ENCODE assay signal across 1 cellular context in genomic region chr7:153381275-153382119, GRCh38.
TF ChIP-seq lines count a peak whose summit lies in the region.

No MANE protein-coding gene starts in this region.

TF ChIP-seq in K562, 482 proteins besides CTCF, POLR2A, EP300 and RAD21 (continued from another document and continues in another):
- TF ChIP-seq THRAP3 (IDR thresholded peaks at IDR 0.05; ENCODE audit: borderline replicate concordance) = no peak
- no peak for TF ChIP-seq PHB (CRISPR knock-in tag; IDR thresholded peaks at IDR 0.05)
- no peak for TF ChIP-seq ZNF561 (CRISPR knock-in tag; conservative IDR thresholded peaks at IDR 0.05)
- no peak for TF ChIP-seq ZNF76 (CRISPR knock-in tag; IDR thresholded peaks at IDR 0.05; ENCODE audit: borderline replicate concordance)
- no peak for TF ChIP-seq CLOCK (CRISPR knock-in tag; IDR thresholded peaks at IDR 0.05; ENCODE audit: borderline replicate concordance)
- TF ChIP-seq MECOM (CRISPR knock-in tag; IDR thresholded peaks at IDR 0.05) = no peak
- TF ChIP-seq ZBTB17 (CRISPR knock-in tag; IDR thresholded peaks at IDR 0.05) = no peak
- peak; percentile 82 for TF ChIP-seq ARID2 (IDR thresholded peaks at IDR 0.05)
- TF ChIP-seq ZBTB26 (CRISPR knock-in tag; IDR thresholded peaks at IDR 0.05) = no peak
- no peak for TF ChIP-seq DNMT1 (IDR thresholded peaks at IDR 0.05)
- TF ChIP-seq FOXP1 (CRISPR knock-in tag; IDR thresholded peaks at IDR 0.05) = no peak
- TF ChIP-seq ZNF830 (CRISPR knock-in tag; IDR thresholded peaks at IDR 0.05) = no peak
- TF ChIP-seq SMAD1 (IDR thresholded peaks at IDR 0.05; ENCODE audit: low read depth, low read length, partially characterized antibody) = no peak
- TF ChIP-seq SREBF1 (IDR thresholded peaks at IDR 0.05; ENCODE audit: borderline replicate concordance, low read depth, low read length) = no peak
- TF ChIP-seq MXI1 (IDR thresholded peaks at IDR 0.05; ENCODE audit: low read depth, low read length) = no peak
- TF ChIP-seq MNT (conservative IDR thresholded peaks at IDR 0.05) = 0 out of 4 replicates have a peak, but pooled peaks of 1 of the 2 experiments have one; percentile 24
- no peak for TF ChIP-seq ZNF280B (CRISPR knock-in tag; IDR thresholded peaks at IDR 0.05)
- TF ChIP-seq PML (IDR thresholded peaks at IDR 0.05; ENCODE audit: low read length) = no peak
- TF ChIP-seq ZMIZ1 (IDR thresholded peaks at IDR 0.05; ENCODE audit: low read depth in 2 of 2, low read length in 2 of 2) = no peak
- TF ChIP-seq L3MBTL2 (IDR thresholded peaks at IDR 0.05) = no peak
- no peak for TF ChIP-seq DLX4 (CRISPR knock-in tag; IDR thresholded peaks at IDR 0.05)
- no peak for TF ChIP-seq MAZ (CRISPR knock-in tag; conservative IDR thresholded peaks at IDR 0.05 in 1 of 2, IDR thresholded peaks at IDR 0.05 in 1 of 2)
- no peak for TF ChIP-seq COPS2 (conservative IDR thresholded peaks at IDR 0.05)
- TF ChIP-seq ZEB2 (IDR thresholded peaks at IDR 0.05) = peak; percentile 18; the same call in 1 of the 2 replicates
- 0 out of 2 replicates have a peak, but pooled peaks have one; percentile 38 for TF ChIP-seq STAT6 (CRISPR knock-in tag; IDR thresholded peaks at IDR 0.05)
- TF ChIP-seq TRIM25 (IDR thresholded peaks at IDR 0.05; ENCODE audit: borderline replicate concordance) = no peak
- no peak for TF ChIP-seq POLR3A (IDR thresholded peaks at IDR 0.05; ENCODE audit: borderline replicate concordance, extremely low read depth, insufficient read depth, insufficient read length)
- TF ChIP-seq DEAF1 (CRISPR knock-in tag; IDR thresholded peaks at IDR 0.05) = peak; percentile 77
- TF ChIP-seq USF1 (CRISPR knock-in tag; IDR thresholded peaks at IDR 0.05) = no peak
- TF ChIP-seq CEBPZ (IDR thresholded peaks at IDR 0.05; ENCODE audit: borderline replicate concordance, low read depth, low read length) = no peak
- no peak for TF ChIP-seq SPI1 (IDR thresholded peaks at IDR 0.05; ENCODE audit: borderline replicate concordance, low read depth, low read length)
- no peak for TF ChIP-seq RUNX1 (IDR thresholded peaks at IDR 0.05; ENCODE audit: low read depth)
